22 cellular contexts compared by ENCODE assay signal in genomic region chr1:41289196-41289595, GRCh38.
"Had no signal": no experiment of that assay in that cellular context is flagged by ENCODE, and none has a peak within 500 bp of the region (broad histone marks: within the 10 kb centered on the region; RNA-seq: fewer than 3 reads in every experiment).

No MANE protein-coding gene starts in this region.

- H3K4me1 ChIP-seq: colonic mucosa, esophagus squamous epithelium, gastroesophageal sphincter, heart right ventricle, left lung, lower lobe of right lung had no signal

- DNase-seq: colonic mucosa; cortex of kidney; effector CD4-positive, alpha-beta T cell; effector memory CD4-positive, alpha-beta T cell; esophagus squamous epithelium; foreskin fibroblast; foreskin melanocyte; heart right ventricle; hippocampal formation; left cardiac atrium; left lung; left ventricle myocardium superior; lower lobe of right lung; mesenchymal stem cell; mucosa of descending colon; naive B cell had no signal

- H3K4me3 ChIP-seq: colonic mucosa, esophagus squamous epithelium, gastroesophageal sphincter, heart right ventricle, left lung, lower lobe of right lung, mucosa of descending colon had no signal

- H3K36me3 ChIP-seq: colonic mucosa, esophagus squamous epithelium, gastroesophageal sphincter, heart right ventricle, left lung, lower lobe of right lung had no signal

- H3K9me3 ChIP-seq: colonic mucosa, esophagus squamous epithelium, gastroesophageal sphincter, heart right ventricle, left lung, lower lobe of right lung, mucosa of descending colon had no signal

- H3K4me1 Mint-ChIP-seq: naive B cell had no signal

- H3K27me3 ChIP-seq: colonic mucosa had no signal

- H3K4me3 Mint-ChIP-seq: dendritic cell treated with granulocyte-macrophage colony-stimulating factor and Interleukin-4, amounts not matched to agents 40 ng/mL and 50 ng/mL, for 4 days; mesothelial cell of epicardium; naive B cell had no signal

- H3K36me3 Mint-ChIP-seq: mesothelial cell of epicardium, naive B cell had no signal

- H3K9me3 Mint-ChIP-seq: dendritic cell treated with granulocyte-macrophage colony-stimulating factor and Interleukin-4, amounts not matched to agents 40 ng/mL and 50 ng/mL, for 4 days; mesothelial cell of epicardium had no signal

- H3K27ac Mint-ChIP-seq: dendritic cell treated with granulocyte-macrophage colony-stimulating factor and Interleukin-4, amounts not matched to agents 40 ng/mL and 50 ng/mL, for 4 days; mesothelial cell of epicardium had no signal

- H3K27ac ChIP-seq: colonic mucosa, esophagus squamous epithelium, gastroesophageal sphincter, heart right ventricle, left lung, lower lobe of right lung had no signal

- FAIRE-seq: endothelial cell of umbilical vein, islet of Langerhans, keratinocyte had no signal
